13 cellular contexts compared by ENCODE assay signal in genomic region chr14:68403191-68403781, GRCh38.
DNase-seq lines count a peak whose midpoint lies in the region; ATAC-seq, FAIRE-seq and TF ChIP-seq lines count a peak whose summit lies in the region.
"Had no signal": no experiment of that assay in that cellular context is flagged by ENCODE, and none has a peak within 500 bp of the region (broad histone marks: within the 10 kb centered on the region; RNA-seq: fewer than 3 reads in every experiment).

No MANE protein-coding gene starts in this region.

- H3K4me3 ChIP-seq in GM08714 (ENCODE audit: low read length) (peak overlapping the region; percentile 50), keratinocyte (ENCODE audit: control insufficient read depth in 2 of 3, extremely low read depth in 1 of 3, insufficient read depth in 2 of 3, low read depth in 1 of 3, low read length in 3 of 3) (no peak overlapping the region), colonic mucosa (no peak overlapping the region)

- no peaks in the 10 kb centered on the region for H3K79me2 ChIP-seq in keratinocyte (ENCODE audit: control insufficient read depth, insufficient read depth, low read length)

- H2AFZ ChIP-seq in keratinocyte (ENCODE audit: control insufficient read depth, low read length): no peak overlapping the region

- TF ChIP-seq CTCF in keratinocyte (optimal IDR thresholded peaks at IDR 0.05 in 1 of 3, IDR thresholded peaks at IDR 0.05 in 1 of 3, conservative IDR thresholded peaks at IDR 0.05 in 1 of 3; ENCODE audit: extremely low read depth in 1 of 3, insufficient read depth in 2 of 3, low read length in 3 of 3): no peak
- TF ChIP-seq CTCF in colonic mucosa (IDR thresholded peaks at IDR 0.05): no peak

- H3K27me3 Mint-ChIP-seq in T-cell: no peaks in the 10 kb centered on the region
- no peaks in the 10 kb centered on the region for H3K27me3 Mint-ChIP-seq in stimulated activated naive B cell treated with anti-CD40 and anti-IgM and Interleukin-4, amounts not matched to agents 10 μg/mL and 1 μg/mL and 100 μg/mL, for 72 hours
- H3K27me3 Mint-ChIP-seq: activated CD4-positive, alpha-beta memory T cell treated with anti-CD3 and anti-CD28 coated beads for 36 hours had no signal

- H3K36me3 ChIP-seq in keratinocyte (ENCODE audit: control insufficient read depth in 2 of 2, extremely low read depth in 1 of 2, insufficient read depth in 2 of 2, low read length in 2 of 2): no peaks in the 10 kb centered on the region
- H3K36me3 ChIP-seq in colonic mucosa: no peaks in the 10 kb centered on the region

- CTCF ChIA-PET in T-cell (lab: Charles Lee): interaction anchor here in 1 of 2 donors (1.1 to 1.2 kb wide), 2 partner anchors 42 to 150 kb away, joined by 3 read pairs; no protein-coding TSS in a partner anchor

- DNase-seq in T-cell: no peak
- no peak for DNase-seq in keratinocyte (ENCODE audit: low read depth, low spot score)
- DNase-seq in stimulated activated naive B cell treated with anti-CD40 and anti-IgM and Interleukin-4, amounts not matched to agents 10 μg/mL and 1 μg/mL and 100 μg/mL, for 72 hours: no peak
- no peak for DNase-seq in anterior cingulate cortex (lab: John Stamatoyannopoulos, UW)
- DNase-seq in activated effector memory CD4-positive, alpha-beta T cell treated with Interleukin-2 at 50 U/mL for 16 hours: no peak
- DNase-seq in colonic mucosa: no peak
- DNase-seq: activated CD4-positive, alpha-beta memory T cell treated with anti-CD3 and anti-CD28 coated beads for 36 hours; GOT3; NCI-H510A; retina had no signal

- H3K9me3 ChIP-seq in keratinocyte (ENCODE audit: control insufficient read depth, low read depth, low read length): no peaks in the 10 kb centered on the region
- H3K9me3 ChIP-seq in colonic mucosa: no peaks in the 10 kb centered on the region

- dilution Hi-C loops in keratinocyte (cut with MboI; ENCODE audit: extremely low pct_ligation_motif_present, low sequenced_read_pairs): no loop called here

- no peak overlapping the region for H3K4me2 ChIP-seq in keratinocyte (ENCODE audit: control insufficient read depth, extremely low read depth, insufficient read depth, low read depth, low read length)

- H3K9ac ChIP-seq in keratinocyte (ENCODE audit: control insufficient read depth, extremely low read depth, insufficient read depth, low read length): no peak overlapping the region
- no peak overlapping the region for H3K9ac ChIP-seq in colonic mucosa (ENCODE audit: low read depth in 2 of 2, low read length in 2 of 2)

- no peaks in the 10 kb centered on the region for H3K36me3 Mint-ChIP-seq in T-cell
- H3K36me3 Mint-ChIP-seq in stimulated activated naive B cell treated with anti-CD40 and anti-IgM and Interleukin-4, amounts not matched to agents 10 μg/mL and 1 μg/mL and 100 μg/mL, for 72 hours: peaks cover 8 to 20% of the 10 kb centered on the region in 2 donors
- H3K36me3 Mint-ChIP-seq: activated CD4-positive, alpha-beta memory T cell treated with anti-CD3 and anti-CD28 coated beads for 36 hours had no signal

- POLR2A ChIA-PET in T-cell (lab: Charles Lee): interaction anchor here in 1 of 2 donors (0.5 to 0.6 kb wide), 2 partner anchors 16 to 150 kb away, joined by 3 to 5 read pairs; no protein-coding TSS in a partner anchor

- H3K9me1 ChIP-seq in keratinocyte (ENCODE audit: control insufficient read depth, extremely low read depth, insufficient read depth, low read length): no peaks in the 10 kb centered on the region

- peak overlapping the region; percentile 90 to 92 for H3K27ac Mint-ChIP-seq in T-cell
- peak overlapping the region; percentile 100 for H3K27ac Mint-ChIP-seq in stimulated activated naive B cell treated with anti-CD40 and anti-IgM and Interleukin-4, amounts not matched to agents 10 μg/mL and 1 μg/mL and 100 μg/mL, for 72 hours

- no peaks in the 10 kb centered on the region for H3K9me3 Mint-ChIP-seq in T-cell
- H3K9me3 Mint-ChIP-seq in stimulated activated naive B cell treated with anti-CD40 and anti-IgM and Interleukin-4, amounts not matched to agents 10 μg/mL and 1 μg/mL and 100 μg/mL, for 72 hours: no peaks in the 10 kb centered on the region
- H3K9me3 Mint-ChIP-seq: activated CD4-positive, alpha-beta memory T cell treated with anti-CD3 and anti-CD28 coated beads for 36 hours had no signal

- peaks cover 41 to 62% (median 46%) of the 10 kb centered on the region in 3 donors for H3K4me1 Mint-ChIP-seq in T-cell
- H3K4me1 Mint-ChIP-seq in stimulated activated naive B cell treated with anti-CD40 and anti-IgM and Interleukin-4, amounts not matched to agents 10 μg/mL and 1 μg/mL and 100 μg/mL, for 72 hours: peaks cover 49 to 82% of the 10 kb centered on the region in 2 donors

- no peaks in the 10 kb centered on the region for H4K20me1 ChIP-seq in keratinocyte (ENCODE audit: control insufficient read depth, extremely low read depth, insufficient read depth, low read length)

- H3K27me3 ChIP-seq in keratinocyte (ENCODE audit: control insufficient read depth, extremely low read depth, insufficient read depth, low read length): no peaks in the 10 kb centered on the region
- H3K27me3 ChIP-seq in colonic mucosa: no peaks in the 10 kb centered on the region

- no peak overlapping the region for H3K27ac ChIP-seq in keratinocyte (ENCODE audit: control insufficient read depth, insufficient read depth, low read length)
- H3K27ac ChIP-seq in colonic mucosa: no peak overlapping the region

- FAIRE-seq in keratinocyte (lab: Jason Lieb, UNC): peak; percentile 5

- H3K4me3 Mint-ChIP-seq in T-cell: no peak overlapping the region
- H3K4me3 Mint-ChIP-seq in stimulated activated naive B cell treated with anti-CD40 and anti-IgM and Interleukin-4, amounts not matched to agents 10 μg/mL and 1 μg/mL and 100 μg/mL, for 72 hours: peak overlapping the region; percentile 80 to 87
- H3K4me3 Mint-ChIP-seq: activated CD4-positive, alpha-beta memory T cell treated with anti-CD3 and anti-CD28 coated beads for 36 hours had no signal

- H3K4me1 ChIP-seq in keratinocyte (ENCODE audit: control insufficient read depth, extremely low read depth, insufficient read depth, low read length) (peaks cover 47% of the 10 kb centered on the region), colonic mucosa (no peaks in the 10 kb centered on the region)

- intact Hi-C loops in colonic mucosa (cut with DNase I): no loop called here

- ATAC-seq in T-cell (replicated peaks in 1 of 4): no peak
- ATAC-seq in stimulated activated naive B cell treated with anti-CD40 and anti-IgM and Interleukin-4, amounts not matched to agents 10 μg/mL and 1 μg/mL and 100 μg/mL, for 72 hours (replicated peaks): no peak
- ATAC-seq in GM18502 (IDR thresholded peaks at IDR 0.05; ENCODE audit: poor library complexity, unreplicated experiment): no peak
- ATAC-seq: SK-N-SH treated with all-trans-retinoic acid at 6 μM for 48 hours had no signal

Comparison
In these comparisons a context has a peak if more than half of its experiments do, and no peak if none do; other contexts are left out.
1. H3K4me3 Mint-ChIP-seq: peak in stimulated activated naive B cell treated with anti-CD40 and anti-IgM and Interleukin-4, amounts not matched to agents 10 μg/mL and 1 μg/mL and 100 μg/mL, for 72 hours (2 of 2); none in T-cell (0 of 3).